In genomic region chr16:31265329-31266245, GRCh38 we compare ENCODE assay signal across 9 cellular contexts. TPM values are rescaled to one million over a fixed set of nuclear protein-coding genes. Genes with fewer than 3 reads are reported as not detected.
DNase-seq lines count a peak whose midpoint lies in the region; ATAC-seq and TF ChIP-seq lines count a peak whose summit lies in the region.
"Had no signal": no experiment of that assay in that cellular context is flagged by ENCODE, and none has a peak within 500 bp of the region (broad histone marks: within the 10 kb centered on the region; RNA-seq: fewer than 3 reads in every experiment).

No MANE protein-coding gene starts in this region.

- ATAC-seq in GM18498 (IDR thresholded peaks at IDR 0.05; ENCODE audit: unreplicated experiment) (peak; percentile 91), HG02642 (IDR thresholded peaks at IDR 0.05; ENCODE audit: poor library complexity, unreplicated experiment) (peak; percentile 93), Panc1 (peak; percentile 96)

- no peaks in the 10 kb centered on the region for H3K9me3 ChIP-seq in Panc1 (ENCODE audit: control insufficient read depth, insufficient read depth, low read depth, low read length)
- H3K9me3 ChIP-seq in esophagus squamous epithelium, result no peaks in the 10 kb centered on the region
- H3K9me3 ChIP-seq in transverse colon, result no peaks in the 10 kb centered on the region

- no peak for TF ChIP-seq POLR2A in esophagus squamous epithelium (IDR thresholded peaks at IDR 0.05)
- no peak for TF ChIP-seq POLR2A in transverse colon (IDR thresholded peaks at IDR 0.05)

- DNase-seq in Panc1 (ENCODE audit: low read depth, low spot score) (no peak), myocyte (ENCODE audit: low read depth) (peak; percentile 63), esophagus squamous epithelium (lab: John Stamatoyannopoulos, UW) (no peak), transverse colon (no peak), NCI-H2196 treated with DMSO at 0.1 percent for 48 hours (lab: John Stamatoyannopoulos, UW; ENCODE audit: unreplicated experiment) (no peak)
- DNase-seq in activated gamma-delta T cell treated with anti-CD3 and anti-CD28 coated beads, Interleukin-2, amount 50 U/mL, for 16 hours (ENCODE audit: low read depth), result peak; percentile 68

- TF ChIP-seq CTCF in Panc1 (IDR thresholded peaks at IDR 0.05) (no peak), esophagus squamous epithelium (IDR thresholded peaks at IDR 0.05) (peak in 1 of 6 experiments; percentile 7), transverse colon (IDR thresholded peaks at IDR 0.05) (no peak)

- TF ChIP-seq EP300 in transverse colon (IDR thresholded peaks at IDR 0.05; ENCODE audit: low read depth), result no peak

- peak overlapping the region; percentile 78 for H3K27ac ChIP-seq in Panc1 (ENCODE audit: low read length)
- H3K27ac ChIP-seq in esophagus squamous epithelium, result peak overlapping the region in 1 of 4 donors; percentile 14
- no peak overlapping the region for H3K27ac ChIP-seq in transverse colon

- BruUV-seq in Panc1 (replicated peaks; lab: Mats Ljungman, UMichigan), result no TSS peak

- H3K4me1 ChIP-seq in Panc1 (ENCODE audit: control insufficient read depth, insufficient read depth, low read length) (peaks cover 18% of the 10 kb centered on the region), esophagus squamous epithelium (peaks cover 0 to 15% (median 14%) of the 10 kb centered on the region in 3 donors), transverse colon (peaks cover 0 to 9% (median 0%) of the 10 kb centered on the region in 4 donors)

- H3K4me3 ChIP-seq in Panc1 (ENCODE audit: low read depth in 2 of 2, low read length in 2 of 2) (no peak overlapping the region), esophagus squamous epithelium (no peak overlapping the region), transverse colon (no peak overlapping the region)

- 29% methylated on average over 10 to 17 of the region's 20 CpGs for WGBS in esophagus squamous epithelium, 2 donors
- WGBS in transverse colon (ENCODE audit: low coverage in 1 of 2), 2 donors, result 57 to 83% methylated on average over 2 to 20 of the region's 20 CpGs

- in situ Hi-C loops in Panc1 (cut with HindIII; ENCODE audit: low pct_unique_long_range_greater_than_20kb, low sequenced_read_pairs) (no loop called here), transverse colon (cut with MboI; ENCODE audit: low pct_ligation_motif_present in 1 of 4, low pct_unique_long_range_greater_than_20kb in 1 of 4, low sequenced_read_pairs in 3 of 4) (no loop called here)

- intact Hi-C loops in Panc1 (cut with micrococcal nuclease; ENCODE audit: unreplicated experiment), result loop anchor here (10.0 kb wide), 2 partner anchors 49 to 61 kb away; partner anchors contain the start of gene PYCARD
- intact Hi-C loops in esophagus squamous epithelium (cut with DNase I), result no loop called here
- intact Hi-C loops in transverse colon (cut with DNase I; ENCODE audit: low total_unique reads), result no loop called here

- no peaks in the 10 kb centered on the region for H3K27me3 ChIP-seq in Panc1 (ENCODE audit: control insufficient read depth, insufficient read depth, low read length)
- H3K27me3 ChIP-seq in esophagus squamous epithelium, result peaks cover 0 to 15% (median 0%) of the 10 kb centered on the region in 4 donors
- H3K27me3 ChIP-seq in transverse colon, result no peaks in the 10 kb centered on the region

- CTCF ChIA-PET in Panc1 (lab: Charles Lee), result no interaction called here

- POLR2A ChIA-PET in Panc1 (lab: Charles Lee), result interaction anchor here (0.5 kb wide), 1 partner anchor 72 kb away, joined by 3 read pairs; no protein-coding TSS in a partner anchor

- H3K36me3 ChIP-seq in Panc1 (ENCODE audit: control insufficient read depth, insufficient read depth, low read length) (no peaks in the 10 kb centered on the region), esophagus squamous epithelium (no peaks in the 10 kb centered on the region), transverse colon (no peaks in the 10 kb centered on the region)

RNA-seq across cellular contexts. Expression of gene ITGAM, which starts 5.8 kb away (rescaled TPM):
- total RNA-seq in Panc1 (2021; ENCODE audit: unreplicated experiment) (1.3 TPM), myocyte (0.13 and 0.62 TPM in 2 replicates), esophagus squamous epithelium (10 to 100 TPM in 1 of 4 donors, 1 to 10 TPM in 1, under 1 TPM in 2; 0.19 to 20.2 (median 3.1) TPM), transverse colon (10 to 100 TPM in 1 of 4 donors, 1 to 10 TPM in 3; 1.1 to 11.5 (median 2.3) TPM)
- 1.6 TPM for polyA plus RNA-seq in Panc1 (2012; ENCODE audit: insufficient read length)
- 0.52 TPM for polyA plus RNA-seq in myocyte (2012)
- polyA plus RNA-seq: neural cell had no signal

RNA-seq across cellular contexts. Expression of gene PYDC1, which starts 48.7 kb away (rescaled TPM):
- not detected for total RNA-seq in Panc1 (2021; ENCODE audit: unreplicated experiment)
- 1.1 TPM for polyA plus RNA-seq in Panc1 (2012; ENCODE audit: insufficient read length)
- not detected in 2 replicates for total RNA-seq in myocyte
- polyA plus RNA-seq in myocyte (2012), result 0.97 TPM
- total RNA-seq in esophagus squamous epithelium, result not detected
- not detected for total RNA-seq in transverse colon
- polyA plus RNA-seq: neural cell had no signal

RNA-seq across cellular contexts. Expression of gene TRIM72, which starts 51.7 kb away (rescaled TPM):
- total RNA-seq in Panc1 (2021; ENCODE audit: unreplicated experiment) (0.08 TPM), myocyte (331 and 408 TPM in 2 replicates), esophagus squamous epithelium (not detected), transverse colon (under 1 TPM in 1 of 4 donors, not detected in 3; 0.14 TPM)
- polyA plus RNA-seq in Panc1 (2012; ENCODE audit: insufficient read length), result 0.10 TPM
- 90.2 TPM for polyA plus RNA-seq in myocyte (2012)

Comparison
In these comparisons a context has a peak if more than half of its experiments do, and no peak if none do; other contexts are left out.
1. DNase-seq: peak in activated gamma-delta T cell treated with anti-CD3 and anti-CD28 coated beads, Interleukin-2, amount 50 U/mL, for 16 hours (single experiment) and myocyte (single experiment); none in Panc1 (single experiment), esophagus squamous epithelium (single experiment), transverse colon (single experiment) and NCI-H2196 treated with DMSO at 0.1 percent for 48 hours (single experiment).
2. RNA of gene TRIM72, which starts 51.7 kb away (total RNA-seq): 331 to 408 TPM in myocyte; 0.14 TPM in transverse colon, 0.08 TPM in Panc1 (single experiment) and not detected in esophagus squamous epithelium; every median in the first group is over 100 times any median in the second.
3. Peak in every context shown above with its lines, with median percentiles within 50 percentile points of each other: ATAC-seq.